ENCODE assay signal across 21 cellular contexts in the genomic region with DNA sequence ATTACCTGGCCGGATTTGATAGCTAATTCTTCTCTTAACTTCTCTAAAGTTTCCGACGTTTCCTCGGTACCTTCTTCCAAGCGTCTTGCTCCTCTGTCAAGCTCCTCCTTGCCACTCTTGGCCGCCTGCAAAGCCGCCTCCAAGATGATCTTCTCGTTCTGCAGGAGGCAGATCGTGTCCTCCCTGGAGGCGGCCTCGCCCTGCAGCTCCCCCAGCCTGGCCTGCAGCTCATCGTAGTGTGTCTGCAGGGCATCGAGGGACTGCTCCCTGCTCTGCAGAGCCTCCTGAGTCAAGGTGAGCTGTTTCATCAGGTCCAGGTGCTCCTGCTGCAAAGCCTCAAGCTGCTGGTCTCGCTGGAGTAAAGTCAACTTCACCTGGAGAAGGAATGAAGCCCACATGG. TPM values are rescaled to one million over a fixed set of nuclear protein-coding genes. Genes with fewer than 3 reads are reported as not detected.
A peak's percentile ranks its signal among the peaks of the same experiment; 100 is the strongest.
DNase-seq lines count a peak whose midpoint lies in the region; ATAC-seq, FAIRE-seq and TF ChIP-seq lines count a peak whose summit lies in the region.
"Had no signal": no experiment of that assay in that cellular context is flagged by ENCODE, and none has a peak within 500 bp of the region (broad histone marks: within the 10 kb centered on the region; RNA-seq: fewer than 3 reads in every experiment).

No MANE protein-coding gene starts in this region.

- ATAC-seq in K562: no peak
- ATAC-seq in stimulated activated naive B cell treated with anti-CD40 and anti-IgM and Interleukin-4, amounts not matched to agents 10 μg/mL and 1 μg/mL and 100 μg/mL, for 72 hours (replicated peaks): no peak
- ATAC-seq: GM23338, HCT116 had no signal

- H3K27ac ChIP-seq in A673 (ENCODE audit: low read depth, low read length, poor library complexity, severe bottlenecking): no peak overlapping the region
- no peak overlapping the region for H3K27ac ChIP-seq in K562 (ENCODE audit: extremely low read depth, low read depth, low read length)
- H3K27ac ChIP-seq: HL-60 had no signal

- H4K20me1 ChIP-seq in K562 (replicated peaks; ENCODE audit: control insufficient read depth, insufficient read depth, low read length): no peaks in the 10 kb centered on the region

- no peaks in the 10 kb centered on the region for H3K9me1 ChIP-seq in K562 (ENCODE audit: control insufficient read depth, insufficient read depth, low read length)

- no peaks in the 10 kb centered on the region for H3K9me3 Mint-ChIP-seq in Calu3 (ENCODE audit: low read depth, unreplicated experiment)
- no peaks in the 10 kb centered on the region for H3K9me3 Mint-ChIP-seq in stimulated activated naive B cell treated with anti-CD40 and anti-IgM and Interleukin-4, amounts not matched to agents 10 μg/mL and 1 μg/mL and 100 μg/mL, for 72 hours
- H3K9me3 Mint-ChIP-seq: CD4-positive, CD25-positive, alpha-beta regulatory T cell; CD8-positive, alpha-beta memory T cell; HFFc6 had no signal

- BruUV-seq in A673 (replicated peaks; lab: Mats Ljungman, UMichigan): TSS peak; percentile 52
- BruUV-seq in Calu3 (replicated peaks; lab: Mats Ljungman, UMichigan): TSS peak; percentile 35
- BruUV-seq in K562 (replicated peaks; lab: Mats Ljungman, UMichigan): TSS peak; percentile 36

- H3K27me3 Mint-ChIP-seq in Calu3 (ENCODE audit: unreplicated experiment): no peaks in the 10 kb centered on the region
- H3K27me3 Mint-ChIP-seq in stimulated activated naive B cell treated with anti-CD40 and anti-IgM and Interleukin-4, amounts not matched to agents 10 μg/mL and 1 μg/mL and 100 μg/mL, for 72 hours: no peaks in the 10 kb centered on the region
- H3K27me3 Mint-ChIP-seq: CD4-positive, CD25-positive, alpha-beta regulatory T cell; CD8-positive, alpha-beta memory T cell had no signal

- H3K4me1 ChIP-seq in A673 (ENCODE audit: insufficient read depth, low read length, poor library complexity, severe bottlenecking) (no peaks in the 10 kb centered on the region), K562 (replicated peaks in 1 of 2; ENCODE audit: control insufficient read depth in 2 of 2, insufficient read depth in 2 of 2, low read length in 2 of 2) (no peaks in the 10 kb centered on the region)
- H3K4me1 ChIP-seq: BE2C had no signal

- intact Hi-C loops in A673 (cut with micrococcal nuclease; ENCODE audit: unreplicated experiment) (no loop called here), Calu3 (cut with micrococcal nuclease; ENCODE audit: unreplicated experiment) (no loop called here), K562 (cut with micrococcal nuclease) (no loop called here)

- no peak for TF ChIP-seq RAD21 in K562 (CRISPR knock-in tag; conservative IDR thresholded peaks at IDR 0.05 in 1 of 2, IDR thresholded peaks at IDR 0.05 in 1 of 2)

- no peaks in the 10 kb centered on the region for H3K27me3 ChIP-seq in A673 (replicated peaks; ENCODE audit: insufficient read depth, low read depth, low read length, poor library complexity)
- no peaks in the 10 kb centered on the region for H3K27me3 ChIP-seq in K562 (ENCODE audit: control insufficient read depth in 2 of 2, insufficient read depth in 2 of 2, low read length in 2 of 2)
- H3K27me3 ChIP-seq: BE2C had no signal

- no peaks in the 10 kb centered on the region for H3K79me2 ChIP-seq in K562 (ENCODE audit: control insufficient read depth, insufficient read depth, low read length)

- H3K36me3 ChIP-seq in A673 (ENCODE audit: insufficient read depth, low read length, poor library complexity, severe bottlenecking) (peaks cover 51% of the 10 kb centered on the region), K562 (ENCODE audit: control insufficient read depth, insufficient read depth, low read length) (peaks cover 67% of the 10 kb centered on the region; the same call in 2 of the 3 replicates)

- H3K36me3 Mint-ChIP-seq in Calu3 (ENCODE audit: insufficient read depth, unreplicated experiment): peaks cover 69% of the 10 kb centered on the region
- peaks cover 36 to 65% of the 10 kb centered on the region in 2 donors for H3K36me3 Mint-ChIP-seq in stimulated activated naive B cell treated with anti-CD40 and anti-IgM and Interleukin-4, amounts not matched to agents 10 μg/mL and 1 μg/mL and 100 μg/mL, for 72 hours

- CTCF ChIA-PET in A673 (lab: Charles Lee) (no interaction called here), Calu3 (lab: Charles Lee) (no interaction called here), K562 (lab: Yijun Ruan, JAX; ENCODE audit: low intra/inter-chr PET ratio) (no interaction called here)

- DNase-seq in A673 (ENCODE audit: low spot score) (no peak), Calu3 (no peak), K562 (ENCODE audit: extremely low read depth in 1 of 4, low spot score in 3 of 4) (no peak), cerebellum (ENCODE audit: low spot score) (no peak), ureter (ENCODE audit: low spot score) (no peak)
- DNase-seq in stimulated activated naive B cell treated with anti-CD40 and anti-IgM and Interleukin-4, amounts not matched to agents 10 μg/mL and 1 μg/mL and 100 μg/mL, for 72 hours: no peak
- DNase-seq: ACHN; BE2C; C1 segment of cervical spinal cord; CD4-positive, CD25-positive, alpha-beta regulatory T cell; CD8-positive, alpha-beta memory T cell; COR-L47; DMS153; DMS79; GDM1; HFFc6; IMR-90 had no signal

- no peak overlapping the region for H3K4me3 Mint-ChIP-seq in Calu3 (ENCODE audit: low read depth, unreplicated experiment)
- H3K4me3 Mint-ChIP-seq in stimulated activated naive B cell treated with anti-CD40 and anti-IgM and Interleukin-4, amounts not matched to agents 10 μg/mL and 1 μg/mL and 100 μg/mL, for 72 hours: no peak overlapping the region
- H3K4me3 Mint-ChIP-seq: CD4-positive, CD25-positive, alpha-beta regulatory T cell; CD8-positive, alpha-beta memory T cell; GM23338; HFFc6 had no signal

- no peak for TF ChIP-seq POLR2A in K562 (conservative IDR thresholded peaks at IDR 0.05)

- H3K27ac Mint-ChIP-seq in Calu3 (ENCODE audit: unreplicated experiment): no peak overlapping the region
- peak overlapping the region; percentile 47 for H3K27ac Mint-ChIP-seq in stimulated activated naive B cell treated with anti-CD40 and anti-IgM and Interleukin-4, amounts not matched to agents 10 μg/mL and 1 μg/mL and 100 μg/mL, for 72 hours
- H3K27ac Mint-ChIP-seq: GM23338, HFFc6 had no signal

- H2AFZ ChIP-seq in K562 (ENCODE audit: low read depth, low read length): no peak overlapping the region
- H2AFZ ChIP-seq: GM23338 had no signal

- POLR2A ChIA-PET in A673 (lab: Charles Lee; ENCODE audit: low non-redundant PET) (no interaction called here), K562 (lab: Yijun Ruan, JAX) (interaction anchor here (1.0 kb wide), 1 partner anchor 10 kb away, joined by 4 read pairs; no protein-coding TSS in a partner anchor)

- no peak overlapping the region for H3K4me3 ChIP-seq in A673 (ENCODE audit: low read depth, low read length, poor library complexity, severe bottlenecking)
- H3K4me3 ChIP-seq in K562: no peak overlapping the region
- H3K4me3 ChIP-seq: GM23338 had no signal

- no peak for FAIRE-seq in K562 (lab: Jason Lieb, UNC)
- FAIRE-seq: H54 had no signal

- no peak overlapping the region; a peak in 1 of 4 replicates for H3K9ac ChIP-seq in K562 (ENCODE audit: insufficient read depth in 1 of 2, low read depth in 2 of 2, low read length in 2 of 2)

- H3K9me3 ChIP-seq in A673 (ENCODE audit: low read depth, low read length, poor library complexity, severe bottlenecking) (no peaks in the 10 kb centered on the region), K562 (replicated peaks; ENCODE audit: control insufficient read depth, insufficient read depth, low read depth, low read length) (no peaks in the 10 kb centered on the region)
- H3K9me3 ChIP-seq: BE2C had no signal

- H3K4me2 ChIP-seq in K562 (ENCODE audit: insufficient read depth, low read length): no peak overlapping the region
- H3K4me2 ChIP-seq: GM23338 had no signal

- no peak for TF ChIP-seq CTCF in A673 (conservative IDR thresholded peaks at IDR 0.05; ENCODE audit: low read depth, low read length)
- TF ChIP-seq CTCF in Calu3 (IDR thresholded peaks at IDR 0.05; ENCODE audit: unreplicated experiment): no peak
- no peak for TF ChIP-seq CTCF in K562 (IDR thresholded peaks at IDR 0.05 in 2 of 3, conservative IDR thresholded peaks at IDR 0.05 in 1 of 3; ENCODE audit: insufficient read depth in 2 of 3, low read depth in 1 of 3, low read length in 3 of 3)

- in situ Hi-C loops in K562 (cut with MboI): no loop called here

- no peak for TF ChIP-seq EP300 in K562 (IDR thresholded peaks at IDR 0.05; ENCODE audit: low read length)

- WGBS in K562 (ENCODE audit: insufficient coverage, low coverage, missing lambda C conversion rate): 95% methylated on average over 14 of the region's 14 CpGs

- no peaks in the 10 kb centered on the region for H3K4me1 Mint-ChIP-seq in Calu3 (ENCODE audit: low read depth, unreplicated experiment)
- H3K4me1 Mint-ChIP-seq in stimulated activated naive B cell treated with anti-CD40 and anti-IgM and Interleukin-4, amounts not matched to agents 10 μg/mL and 1 μg/mL and 100 μg/mL, for 72 hours: peaks cover 4 to 5% of the 10 kb centered on the region in 2 donors
- H3K4me1 Mint-ChIP-seq: CD4-positive, CD25-positive, alpha-beta regulatory T cell; GM23338 had no signal

RNA-seq across cellular contexts. Expression of a gene that starts 32.8 kb away (rescaled TPM):
- total RNA-seq in A673 (2021): 54.5 and 58.4 TPM in 2 replicates
- 116 and 117 TPM in 2 replicates for total RNA-seq in Calu3 (2022)
- 144 and 257 TPM in 2 replicates for total RNA-seq in K562 (2011; cell fraction: chromatin; rRNA removed; ENCODE audit: low replicate concordance)
- total RNA-seq in K562 (2011; cell fraction: nucleolus; rRNA removed): 92.6 and 108 TPM in 2 replicates
- 87.7 and 106 TPM in 2 replicates for total RNA-seq in K562 (2011; cell fraction: nucleoplasm; rRNA removed)
- 36.1 and 38.7 TPM in 2 replicates for total RNA-seq in K562 (2014; rRNA removed)
- total RNA-seq in K562 (2014; rRNA removed; fragmentation: Illumina TruSeq; extraction: Trizol): 17.0 and 19.0 TPM in 2 replicates
- 21.2 and 22.8 TPM in 2 replicates for total RNA-seq in K562 (2015; rRNA removed; fragmentation: Illumina TruSeq; extraction: Trizol)
- total RNA-seq in K562 (2021): 41.7 and 48.1 TPM in 2 replicates
- 15.0 and 20.2 TPM in 2 replicates for polyA plus RNA-seq in K562 (2011; rRNA removed)
- 21.4 and 25.3 TPM in 2 replicates for polyA plus RNA-seq in K562 (2011; cell fraction: cytosol; rRNA removed)
- 38.5 and 43.6 TPM in 2 replicates for polyA plus RNA-seq in K562 (2011; cell fraction: nucleus; rRNA removed)
- polyA plus RNA-seq in K562 (2012): 12.5 and 13.1 TPM in 2 replicates
- 9.0 and 11.8 TPM in 2 replicates for polyA plus RNA-seq in K562 (2014; fragmentation: Illumina TruSeq; extraction: Trizol)
- polyA plus RNA-seq in K562 (2014; fragmentation: Nextera tagmentation; extraction: Ambion mirVana): 1 to 10 TPM; 1.9 to 2.9 TPM
- 18.4 and 18.6 TPM in 2 replicates for polyA plus RNA-seq in K562 (2014; rRNA removed)
- polyA minus RNA-seq in K562 (2011; rRNA and poly(A)+ RNA removed): 26.2 and 28.2 TPM in 2 replicates
- polyA minus RNA-seq in K562 (2011; cell fraction: cytosol; rRNA and poly(A)+ RNA removed): 43.5 and 57.6 TPM in 2 replicates
- 18.7 and 48.9 TPM in 2 replicates for polyA minus RNA-seq in K562 (2011; cell fraction: nucleus; rRNA and poly(A)+ RNA removed)
- total RNA-seq in cerebellum: 44.1 TPM
- total RNA-seq in ureter: 79.5 TPM

RNA-seq across cellular contexts. Expression of a gene that starts 34.2 kb away (rescaled TPM):
- 103 and 107 TPM in 2 replicates for total RNA-seq in A673 (2021)
- total RNA-seq in Calu3 (2022): 175 and 190 TPM in 2 replicates
- 353 and 486 TPM in 2 replicates for total RNA-seq in K562 (2011; cell fraction: chromatin; rRNA removed; ENCODE audit: low replicate concordance)
- 225 and 254 TPM in 2 replicates for total RNA-seq in K562 (2011; cell fraction: nucleolus; rRNA removed)
- total RNA-seq in K562 (2011; cell fraction: nucleoplasm; rRNA removed): 264 and 271 TPM in 2 replicates
- total RNA-seq in K562 (2014; rRNA removed): 33.6 and 42.3 TPM in 2 replicates
- total RNA-seq in K562 (2014; rRNA removed; fragmentation: Illumina TruSeq; extraction: Trizol): 44.0 and 45.6 TPM in 2 replicates
- total RNA-seq in K562 (2015; rRNA removed; fragmentation: Illumina TruSeq; extraction: Trizol): 49.5 and 50.4 TPM in 2 replicates
- total RNA-seq in K562 (2021): 54.3 and 56.9 TPM in 2 replicates
- 57.7 and 69.0 TPM in 2 replicates for polyA plus RNA-seq in K562 (2011; rRNA removed)
- 41.4 and 48.0 TPM in 2 replicates for polyA plus RNA-seq in K562 (2011; cell fraction: cytosol; rRNA removed)
- 224 and 322 TPM in 2 replicates for polyA plus RNA-seq in K562 (2011; cell fraction: nucleus; rRNA removed)
- 39.1 and 44.5 TPM in 2 replicates for polyA plus RNA-seq in K562 (2012)
- polyA plus RNA-seq in K562 (2014; fragmentation: Illumina TruSeq; extraction: Trizol): 43.6 and 46.3 TPM in 2 replicates
- polyA plus RNA-seq in K562 (2014; fragmentation: Nextera tagmentation; extraction: Ambion mirVana): 1 to 10 TPM; 3.2 TPM
- polyA plus RNA-seq in K562 (2014; rRNA removed): 49.7 and 51.6 TPM in 2 replicates
- 139 and 163 TPM in 2 replicates for polyA minus RNA-seq in K562 (2011; rRNA and poly(A)+ RNA removed)
- 46.5 and 72.4 TPM in 2 replicates for polyA minus RNA-seq in K562 (2011; cell fraction: cytosol; rRNA and poly(A)+ RNA removed)
- polyA minus RNA-seq in K562 (2011; cell fraction: nucleus; rRNA and poly(A)+ RNA removed): 105 and 129 TPM in 2 replicates
- 50.1 TPM for total RNA-seq in cerebellum
- total RNA-seq in ureter: 59.4 TPM
